Comparison of ENCODE assay signal across 8 cellular contexts in genomic region chr4:87465739-87466366, GRCh38. TPM values are rescaled to one million over a fixed set of nuclear protein-coding genes. Genes with fewer than 3 reads are reported as not detected.
DNase-seq lines count a peak whose midpoint lies in the region; ATAC-seq, FAIRE-seq and TF ChIP-seq lines count a peak whose summit lies in the region.

No MANE protein-coding gene starts in this region.

- CTCF ChIA-PET in activated CD4-positive, alpha-beta T cell treated with anti-CD3 and anti-CD28 coated beads, Interleukin-2, amount 10 ng/mL, durations not matched to agents 7 days and 5 days (lab: Charles Lee) = interaction anchor here (0.8 kb wide), 1 partner anchor 75 kb away, joined by 3 read pairs; the partner anchor contains the start of gene HSD17B11
- CTCF ChIA-PET in activated CD4-positive, alpha-beta T cell treated with anti-CD3 and anti-CD28 coated beads for 36 hours (lab: Charles Lee) = interaction anchor here (0.7 to 6.2 kb wide), 10 partner anchors 8 to 119 kb away, joined by 3 to 58 read pairs (median 3); no protein-coding TSS in a partner anchor
- CTCF ChIA-PET in SK-N-SH (lab: Yijun Ruan, JAX) = interaction anchor here (0.6 to 7.1 kb wide), 28 partner anchors 8 to 315 kb away, joined by 3 to 75 read pairs (median 4); partner anchors contain the start of genes HSD17B11 and NUDT9

- TF ChIP-seq CTCF in SK-N-SH (IDR thresholded peaks at IDR 0.05) = peak; percentile 79
- peak in 3 of 4 donors; percentile 14 to 48 (median 32) for TF ChIP-seq CTCF in pancreas (IDR thresholded peaks at IDR 0.05)

- H3K9ac ChIP-seq in SK-N-SH = no peak overlapping the region

- H3K27me3 Mint-ChIP-seq in activated CD4-positive, alpha-beta T cell treated with anti-CD3 and anti-CD28 coated beads, Interleukin-2, amount 10 ng/mL, durations not matched to agents 7 days and 5 days = no peaks in the 10 kb centered on the region
- no peaks in the 10 kb centered on the region for H3K27me3 Mint-ChIP-seq in activated CD4-positive, alpha-beta T cell treated with anti-CD3 and anti-CD28 coated beads for 36 hours

- H3K4me3 ChIP-seq in SK-N-SH (ENCODE audit: low read depth in 2 of 2, low read length in 1 of 2) (no peak overlapping the region; a peak in 1 of 4 replicates), pancreas (no peak overlapping the region)

- no peaks in the 10 kb centered on the region for H3K36me3 Mint-ChIP-seq in activated CD4-positive, alpha-beta T cell treated with anti-CD3 and anti-CD28 coated beads, Interleukin-2, amount 10 ng/mL, durations not matched to agents 7 days and 5 days (ENCODE audit: low read depth)
- no peaks in the 10 kb centered on the region for H3K36me3 Mint-ChIP-seq in activated CD4-positive, alpha-beta T cell treated with anti-CD3 and anti-CD28 coated beads for 36 hours (ENCODE audit: low read depth)

- no peak for TF ChIP-seq EP300 in SK-N-SH (IDR thresholded peaks at IDR 0.05; ENCODE audit: borderline replicate concordance in 1 of 2, low read depth in 1 of 2, low read length in 1 of 2)

- no peak overlapping the region for H3K4me3 Mint-ChIP-seq in activated CD4-positive, alpha-beta T cell treated with anti-CD3 and anti-CD28 coated beads, Interleukin-2, amount 10 ng/mL, durations not matched to agents 7 days and 5 days
- no peak overlapping the region for H3K4me3 Mint-ChIP-seq in activated CD4-positive, alpha-beta T cell treated with anti-CD3 and anti-CD28 coated beads for 36 hours

- H3K9me3 Mint-ChIP-seq in activated CD4-positive, alpha-beta T cell treated with anti-CD3 and anti-CD28 coated beads, Interleukin-2, amount 10 ng/mL, durations not matched to agents 7 days and 5 days = no peaks in the 10 kb centered on the region
- no peaks in the 10 kb centered on the region for H3K9me3 Mint-ChIP-seq in activated CD4-positive, alpha-beta T cell treated with anti-CD3 and anti-CD28 coated beads for 36 hours (ENCODE audit: low read depth)

- 40% methylated on average over 7 of the region's 7 CpGs for WGBS in SK-N-SH (ENCODE audit: low lambda C conversion rate)
- 45 to 49% methylated on average over 7 of the region's 7 CpGs for WGBS in pancreas, 2 donors

- H3K9me3 ChIP-seq in SK-N-SH (no peaks in the 10 kb centered on the region), pancreas (no peaks in the 10 kb centered on the region)

- H3K27ac ChIP-seq in SK-N-SH (ENCODE audit: low read depth in 2 of 2, low read length in 1 of 2) (no peak overlapping the region), pancreas (no peak overlapping the region)

- peak; percentile 40 for DNase-seq in activated CD4-positive, alpha-beta T cell treated with anti-CD3 and anti-CD28 coated beads, Interleukin-2, amount 10 ng/mL, durations not matched to agents 7 days and 5 days
- no peak for DNase-seq in activated CD4-positive, alpha-beta T cell treated with anti-CD3 and anti-CD28 coated beads for 36 hours
- DNase-seq in SK-N-SH (peak; percentile 41), fibroblast of peridontal ligament (ENCODE audit: extremely low read depth) (peak; percentile 80), pancreas (no peak)
- DNase-seq in stimulated activated naive CD4-positive, alpha-beta T cell treated with Interleukin-2 at 50 U/mL for 16 hours (lab: John Stamatoyannopoulos, UW) = no peak
- no peak for DNase-seq in activated naive CD4-positive, alpha-beta T cell treated with Interleukin-2 at 50 U/mL for 16 hours

- no peaks in the 10 kb centered on the region for H3K79me2 ChIP-seq in SK-N-SH (ENCODE audit: insufficient read depth)

- peak; percentile 93 for FAIRE-seq in pancreas (lab: Jason Lieb, UNC)

- ATAC-seq in activated CD4-positive, alpha-beta T cell treated with anti-CD3 and anti-CD28 coated beads for 36 hours = no peak
- peak; percentile 58 for ATAC-seq in HG03280 (IDR thresholded peaks at IDR 0.05; ENCODE audit: unreplicated experiment)
- peak; percentile 68 to 79 (median 73) for ATAC-seq in pancreas

- no peaks in the 10 kb centered on the region for H4K20me1 ChIP-seq in SK-N-SH (ENCODE audit: insufficient read depth)

- H3F3A ChIP-seq in SK-N-SH (replicated peaks; ENCODE audit: insufficient read depth) = no peaks in the 10 kb centered on the region

- POLR2A ChIA-PET in activated CD4-positive, alpha-beta T cell treated with anti-CD3 and anti-CD28 coated beads, Interleukin-2, amount 10 ng/mL, durations not matched to agents 7 days and 5 days (lab: Charles Lee) = no interaction called here
- POLR2A ChIA-PET in activated CD4-positive, alpha-beta T cell treated with anti-CD3 and anti-CD28 coated beads for 36 hours (lab: Charles Lee) = no interaction called here
- POLR2A ChIA-PET in SK-N-SH (lab: Yijun Ruan, JAX) = no interaction called here

- TF ChIP-seq RAD21 in SK-N-SH (IDR thresholded peaks at IDR 0.05; ENCODE audit: low read length) = peak; percentile 84

- H3K27ac Mint-ChIP-seq in activated CD4-positive, alpha-beta T cell treated with anti-CD3 and anti-CD28 coated beads, Interleukin-2, amount 10 ng/mL, durations not matched to agents 7 days and 5 days = no peak overlapping the region
- no peak overlapping the region for H3K27ac Mint-ChIP-seq in activated CD4-positive, alpha-beta T cell treated with anti-CD3 and anti-CD28 coated beads for 36 hours

- peaks cover 4% of the 10 kb centered on the region for H3K4me1 Mint-ChIP-seq in activated CD4-positive, alpha-beta T cell treated with anti-CD3 and anti-CD28 coated beads, Interleukin-2, amount 10 ng/mL, durations not matched to agents 7 days and 5 days
- H3K4me1 Mint-ChIP-seq in activated CD4-positive, alpha-beta T cell treated with anti-CD3 and anti-CD28 coated beads for 36 hours = no peaks in the 10 kb centered on the region

- no peaks in the 10 kb centered on the region for H3K4me1 ChIP-seq in SK-N-SH (ENCODE audit: control insufficient read depth in 1 of 2, insufficient read depth in 2 of 2, low read depth in 1 of 2, low read length in 1 of 2)
- H3K4me1 ChIP-seq in pancreas = peaks cover 0 to 6% (median 4%) of the 10 kb centered on the region in 3 donors

- H2AFZ ChIP-seq in SK-N-SH (ENCODE audit: low read depth) = no peak overlapping the region

- no peak overlapping the region for H3K4me2 ChIP-seq in SK-N-SH

- H3K27me3 ChIP-seq in SK-N-SH (ENCODE audit: insufficient read depth) (no peaks in the 10 kb centered on the region), pancreas (no peaks in the 10 kb centered on the region)

- no peaks in the 10 kb centered on the region for H3K9me2 ChIP-seq in SK-N-SH

- H3K36me3 ChIP-seq in SK-N-SH (replicated peaks in 1 of 2; ENCODE audit: control insufficient read depth in 1 of 2, insufficient read depth in 2 of 2, low read length in 1 of 2) = no peaks in the 10 kb centered on the region
- H3K36me3 ChIP-seq in pancreas = no peaks in the 10 kb centered on the region

- intact Hi-C loops in activated CD4-positive, alpha-beta T cell treated with anti-CD3 and anti-CD28 coated beads for 36 hours (cut with DNase I, micrococcal nuclease) = loop anchor here (1.0 to 5.0 kb wide), 4 partner anchors 114 to 316 kb away; no protein-coding TSS in a partner anchor
- intact Hi-C loops in pancreas (cut with DNase I) = loop anchor here in 1 of 3 donors (10.0 kb wide), 1 partner anchor 201 kb away; no protein-coding TSS in a partner anchor

TF ChIP-seq in SK-N-SH, 30 proteins besides CTCF, POLR2A, EP300 and RAD21:
- TF ChIP-seq, protein P1, sequence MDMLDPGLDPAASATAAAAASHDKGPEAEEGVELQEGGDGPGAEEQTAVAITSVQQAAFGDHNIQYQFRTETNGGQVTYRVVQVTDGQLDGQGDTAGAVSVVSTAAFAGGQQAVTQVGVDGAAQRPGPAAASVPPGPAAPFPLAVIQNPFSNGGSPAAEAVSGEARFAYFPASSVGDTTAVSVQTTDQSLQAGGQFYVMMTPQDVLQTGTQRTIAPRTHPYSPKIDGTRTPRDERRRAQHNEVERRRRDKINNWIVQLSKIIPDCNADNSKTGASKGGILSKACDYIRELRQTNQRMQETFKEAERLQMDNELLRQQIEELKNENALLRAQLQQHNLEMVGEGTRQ (IDR thresholded peaks at IDR 0.05; ENCODE audit: borderline replicate concordance, low read depth, low read length) = no peak
- TF ChIP-seq NFIC (IDR thresholded peaks at IDR 0.05; ENCODE audit: borderline replicate concordance) (no peak), SMC3 (IDR thresholded peaks at IDR 0.05; ENCODE audit: low read depth, low read length) (peak; percentile 74), FOXJ3 (CRISPR knock-in tag; IDR thresholded peaks at IDR 0.05) (no peak)
TF ChIP-seq in SK-N-SH: peak in this region for 1.

RNA-seq across cellular contexts. Expression of gene NUDT9, which starts 43.5 kb away (rescaled TPM):
- total RNA-seq in activated CD4-positive, alpha-beta T cell treated with anti-CD3 and anti-CD28 coated beads, Interleukin-2, amount 10 ng/mL, durations not matched to agents 7 days and 5 days = 10 to 100 TPM; 11.7 to 11.9 TPM
- total RNA-seq in activated CD4-positive, alpha-beta T cell treated with anti-CD3 and anti-CD28 coated beads for 36 hours = 10 to 100 TPM in 1 of 2 experiments, 1 to 10 TPM in 1; 9.8 to 13.3 TPM
- 21.5 and 21.8 TPM in 2 replicates for polyA plus RNA-seq in SK-N-SH (2012; rRNA removed)
- 27.2 and 35.4 TPM in 2 replicates for polyA plus RNA-seq in SK-N-SH (2012; cell fraction: cytosol; rRNA removed)
- 7.6 and 17.8 TPM in 2 replicates for polyA plus RNA-seq in SK-N-SH (2012; cell fraction: nucleus; rRNA removed)
- 10 to 100 TPM; 22.1 to 34.0 (median 28.1) TPM for total RNA-seq in pancreas
- 10 to 100 TPM; 45.4 to 64.4 TPM for polyA plus RNA-seq in pancreas

Comparison
In these comparisons a context has a peak if more than half of its experiments do, and no peak if none do; other contexts are left out.
1. DNase-seq: peak in activated CD4-positive, alpha-beta T cell treated with anti-CD3 and anti-CD28 coated beads, Interleukin-2, amount 10 ng/mL, durations not matched to agents 7 days and 5 days (single experiment), SK-N-SH (single experiment) and fibroblast of peridontal ligament (single experiment); none in activated CD4-positive, alpha-beta T cell treated with anti-CD3 and anti-CD28 coated beads for 36 hours (single experiment), pancreas (0 of 6), stimulated activated naive CD4-positive, alpha-beta T cell treated with Interleukin-2 at 50 U/mL for 16 hours (single experiment) and activated naive CD4-positive, alpha-beta T cell treated with Interleukin-2 at 50 U/mL for 16 hours (single experiment).